1 cellular context compared by ENCODE assay signal in the genomic region with DNA sequence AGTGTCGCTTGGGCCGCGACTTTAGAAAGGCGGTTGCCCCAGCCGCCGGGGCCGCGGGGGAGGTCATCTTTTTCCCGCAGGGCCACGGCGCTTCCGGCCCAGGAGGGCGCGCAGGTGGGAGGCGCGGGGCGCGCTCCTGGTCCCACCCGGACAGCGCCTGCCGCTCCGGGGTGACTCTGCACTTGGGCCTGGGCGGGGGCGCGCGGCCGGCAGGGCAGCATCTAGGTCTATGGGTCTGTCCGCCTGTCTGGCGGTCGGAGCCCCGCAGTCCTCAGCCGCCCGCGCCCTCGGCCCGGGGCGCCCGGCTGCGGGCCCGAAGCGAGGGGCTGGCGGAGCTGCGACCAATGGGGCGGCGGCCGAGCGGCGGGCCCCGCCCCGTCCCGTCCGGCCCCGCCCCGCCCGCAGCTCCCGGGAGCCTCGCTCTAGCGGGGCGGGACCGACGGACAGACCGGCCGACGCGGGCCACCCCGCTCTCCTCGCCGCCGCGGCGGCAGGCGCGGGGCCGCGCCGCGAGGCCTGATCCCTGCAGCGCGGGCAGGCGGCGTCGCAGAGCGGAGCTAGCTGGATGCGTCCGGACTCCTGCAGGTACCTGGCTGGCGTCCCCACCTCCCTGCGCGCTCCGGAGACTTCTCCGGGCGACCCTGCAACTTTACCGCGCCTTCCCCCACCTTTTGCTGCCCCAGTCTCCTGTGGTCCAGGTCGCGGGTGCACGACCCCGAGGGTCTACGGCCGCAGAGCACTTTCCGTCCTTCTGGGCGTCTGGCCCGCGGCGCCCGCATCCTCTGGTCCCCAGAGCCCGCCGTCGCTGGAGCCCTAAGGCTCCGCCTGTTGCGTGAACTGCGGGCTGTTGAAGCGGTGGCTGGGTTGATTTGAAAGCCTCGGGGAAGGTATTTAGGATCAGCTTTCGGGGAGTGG.
TF ChIP-seq lines count a peak whose summit lies in the region.

A gene with protein sequence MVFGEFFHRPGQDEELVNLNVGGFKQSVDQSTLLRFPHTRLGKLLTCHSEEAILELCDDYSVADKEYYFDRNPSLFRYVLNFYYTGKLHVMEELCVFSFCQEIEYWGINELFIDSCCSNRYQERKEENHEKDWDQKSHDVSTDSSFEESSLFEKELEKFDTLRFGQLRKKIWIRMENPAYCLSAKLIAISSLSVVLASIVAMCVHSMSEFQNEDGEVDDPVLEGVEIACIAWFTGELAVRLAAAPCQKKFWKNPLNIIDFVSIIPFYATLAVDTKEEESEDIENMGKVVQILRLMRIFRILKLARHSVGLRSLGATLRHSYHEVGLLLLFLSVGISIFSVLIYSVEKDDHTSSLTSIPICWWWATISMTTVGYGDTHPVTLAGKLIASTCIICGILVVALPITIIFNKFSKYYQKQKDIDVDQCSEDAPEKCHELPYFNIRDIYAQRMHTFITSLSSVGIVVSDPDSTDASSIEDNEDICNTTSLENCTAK (plus strand): TSS at position 446 of the 915 bp plus-strand sequence. CDS start 52,342 bp downstream, outside the sequence.

TF ChIP-seq in HepG2, 621 proteins besides CTCF, POLR2A, EP300 and RAD21 (continued from another document):
- TF ChIP-seq, protein P1, sequence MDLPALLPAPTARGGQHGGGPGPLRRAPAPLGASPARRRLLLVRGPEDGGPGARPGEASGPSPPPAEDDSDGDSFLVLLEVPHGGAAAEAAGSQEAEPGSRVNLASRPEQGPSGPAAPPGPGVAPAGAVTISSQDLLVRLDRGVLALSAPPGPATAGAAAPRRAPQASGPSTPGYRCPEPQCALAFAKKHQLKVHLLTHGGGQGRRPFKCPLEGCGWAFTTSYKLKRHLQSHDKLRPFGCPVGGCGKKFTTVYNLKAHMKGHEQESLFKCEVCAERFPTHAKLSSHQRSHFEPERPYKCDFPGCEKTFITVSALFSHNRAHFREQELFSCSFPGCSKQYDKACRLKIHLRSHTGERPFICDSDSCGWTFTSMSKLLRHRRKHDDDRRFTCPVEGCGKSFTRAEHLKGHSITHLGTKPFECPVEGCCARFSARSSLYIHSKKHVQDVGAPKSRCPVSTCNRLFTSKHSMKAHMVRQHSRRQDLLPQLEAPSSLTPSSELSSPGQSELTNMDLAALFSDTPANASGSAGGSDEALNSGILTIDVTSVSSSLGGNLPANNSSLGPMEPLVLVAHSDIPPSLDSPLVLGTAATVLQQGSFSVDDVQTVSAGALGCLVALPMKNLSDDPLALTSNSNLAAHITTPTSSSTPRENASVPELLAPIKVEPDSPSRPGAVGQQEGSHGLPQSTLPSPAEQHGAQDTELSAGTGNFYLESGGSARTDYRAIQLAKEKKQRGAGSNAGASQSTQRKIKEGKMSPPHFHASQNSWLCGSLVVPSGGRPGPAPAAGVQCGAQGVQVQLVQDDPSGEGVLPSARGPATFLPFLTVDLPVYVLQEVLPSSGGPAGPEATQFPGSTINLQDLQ (CRISPR knock-in tag; IDR thresholded peaks at IDR 0.05) = no peak
- TF ChIP-seq PHB2 (IDR thresholded peaks at IDR 0.05; ENCODE audit: partially characterized antibody) = no peak
- TF ChIP-seq, protein P2, sequence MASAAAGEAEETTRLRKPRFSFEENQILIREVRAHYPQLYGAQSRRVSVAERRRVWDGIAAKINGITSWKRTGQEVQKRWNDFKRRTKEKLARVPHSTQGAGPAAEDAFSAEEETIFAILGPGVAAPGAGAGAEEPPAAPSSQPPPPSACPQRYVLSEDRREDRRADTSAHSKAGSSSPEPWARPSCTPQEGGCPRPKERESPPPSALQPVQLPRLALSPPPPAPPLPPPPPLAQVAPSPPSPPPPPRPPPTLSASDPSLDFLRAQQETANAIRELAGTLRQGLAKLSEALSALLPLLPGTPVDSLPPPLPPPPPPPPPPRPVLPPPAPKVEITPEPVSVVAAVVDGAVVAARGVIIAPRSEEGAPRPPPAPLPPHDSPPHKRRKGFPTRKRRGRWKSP (CRISPR knock-in tag; IDR thresholded peaks at IDR 0.05) = no peak
- TF ChIP-seq ZNF572 (CRISPR knock-in tag; IDR thresholded peaks at IDR 0.05) = no peak
- no peak for TF ChIP-seq SETDB1 (CRISPR knock-in tag; IDR thresholded peaks at IDR 0.05; ENCODE audit: borderline replicate concordance)
- TF ChIP-seq SMARCC2 (IDR thresholded peaks at IDR 0.05) = no peak
- peak; percentile 44; the same call in 1 of the 2 replicates for TF ChIP-seq ZNF777 (CRISPR knock-in tag; IDR thresholded peaks at IDR 0.05)
- TF ChIP-seq HNRNPUL1 (IDR thresholded peaks at IDR 0.05; ENCODE audit: low read depth, low read length) = no peak
- no peak for TF ChIP-seq IRF2 (CRISPR knock-in tag; IDR thresholded peaks at IDR 0.05)
- TF ChIP-seq ZNF383 (CRISPR knock-in tag; IDR thresholded peaks at IDR 0.05; ENCODE audit: borderline replicate concordance) = no peak
- TF ChIP-seq ZNF839 (CRISPR knock-in tag; IDR thresholded peaks at IDR 0.05; ENCODE audit: borderline replicate concordance) = no peak
- TF ChIP-seq CEBPG (CRISPR knock-in tag; IDR thresholded peaks at IDR 0.05) = no peak
- no peak for TF ChIP-seq ZNF292 (CRISPR knock-in tag; IDR thresholded peaks at IDR 0.05; ENCODE audit: borderline replicate concordance, low read depth)
- peak; percentile 59; the same call in 1 of the 2 replicates for TF ChIP-seq GABPB1 (CRISPR knock-in tag; IDR thresholded peaks at IDR 0.05)
- TF ChIP-seq, protein P3, sequence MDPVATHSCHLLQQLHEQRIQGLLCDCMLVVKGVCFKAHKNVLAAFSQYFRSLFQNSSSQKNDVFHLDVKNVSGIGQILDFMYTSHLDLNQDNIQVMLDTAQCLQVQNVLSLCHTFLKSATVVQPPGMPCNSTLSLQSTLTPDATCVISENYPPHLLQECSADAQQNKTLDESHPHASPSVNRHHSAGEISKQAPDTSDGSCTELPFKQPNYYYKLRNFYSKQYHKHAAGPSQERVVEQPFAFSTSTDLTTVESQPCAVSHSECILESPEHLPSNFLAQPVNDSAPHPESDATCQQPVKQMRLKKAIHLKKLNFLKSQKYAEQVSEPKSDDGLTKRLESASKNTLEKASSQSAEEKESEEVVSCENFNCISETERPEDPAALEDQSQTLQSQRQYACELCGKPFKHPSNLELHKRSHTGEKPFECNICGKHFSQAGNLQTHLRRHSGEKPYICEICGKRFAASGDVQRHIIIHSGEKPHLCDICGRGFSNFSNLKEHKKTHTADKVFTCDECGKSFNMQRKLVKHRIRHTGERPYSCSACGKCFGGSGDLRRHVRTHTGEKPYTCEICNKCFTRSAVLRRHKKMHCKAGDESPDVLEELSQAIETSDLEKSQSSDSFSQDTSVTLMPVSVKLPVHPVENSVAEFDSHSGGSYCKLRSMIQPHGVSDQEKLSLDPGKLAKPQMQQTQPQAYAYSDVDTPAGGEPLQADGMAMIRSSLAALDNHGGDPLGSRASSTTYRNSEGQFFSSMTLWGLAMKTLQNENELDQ (CRISPR knock-in tag; IDR thresholded peaks at IDR 0.05; ENCODE audit: borderline replicate concordance) = no peak
- peak; percentile 32 for TF ChIP-seq RBM39 (IDR thresholded peaks at IDR 0.05; ENCODE audit: low read depth, low read length, poor library complexity, severe bottlenecking)
- TF ChIP-seq CREB1 (IDR thresholded peaks at IDR 0.05) = no peak
- TF ChIP-seq CREB1 (CRISPR knock-in tag; IDR thresholded peaks at IDR 0.05) = no peak
- no peak for TF ChIP-seq SMC3 (IDR thresholded peaks at IDR 0.05; ENCODE audit: low read length)
- no peak for TF ChIP-seq CHD4 (IDR thresholded peaks at IDR 0.05; ENCODE audit: borderline replicate concordance, low read length)
- TF ChIP-seq, protein P4, sequence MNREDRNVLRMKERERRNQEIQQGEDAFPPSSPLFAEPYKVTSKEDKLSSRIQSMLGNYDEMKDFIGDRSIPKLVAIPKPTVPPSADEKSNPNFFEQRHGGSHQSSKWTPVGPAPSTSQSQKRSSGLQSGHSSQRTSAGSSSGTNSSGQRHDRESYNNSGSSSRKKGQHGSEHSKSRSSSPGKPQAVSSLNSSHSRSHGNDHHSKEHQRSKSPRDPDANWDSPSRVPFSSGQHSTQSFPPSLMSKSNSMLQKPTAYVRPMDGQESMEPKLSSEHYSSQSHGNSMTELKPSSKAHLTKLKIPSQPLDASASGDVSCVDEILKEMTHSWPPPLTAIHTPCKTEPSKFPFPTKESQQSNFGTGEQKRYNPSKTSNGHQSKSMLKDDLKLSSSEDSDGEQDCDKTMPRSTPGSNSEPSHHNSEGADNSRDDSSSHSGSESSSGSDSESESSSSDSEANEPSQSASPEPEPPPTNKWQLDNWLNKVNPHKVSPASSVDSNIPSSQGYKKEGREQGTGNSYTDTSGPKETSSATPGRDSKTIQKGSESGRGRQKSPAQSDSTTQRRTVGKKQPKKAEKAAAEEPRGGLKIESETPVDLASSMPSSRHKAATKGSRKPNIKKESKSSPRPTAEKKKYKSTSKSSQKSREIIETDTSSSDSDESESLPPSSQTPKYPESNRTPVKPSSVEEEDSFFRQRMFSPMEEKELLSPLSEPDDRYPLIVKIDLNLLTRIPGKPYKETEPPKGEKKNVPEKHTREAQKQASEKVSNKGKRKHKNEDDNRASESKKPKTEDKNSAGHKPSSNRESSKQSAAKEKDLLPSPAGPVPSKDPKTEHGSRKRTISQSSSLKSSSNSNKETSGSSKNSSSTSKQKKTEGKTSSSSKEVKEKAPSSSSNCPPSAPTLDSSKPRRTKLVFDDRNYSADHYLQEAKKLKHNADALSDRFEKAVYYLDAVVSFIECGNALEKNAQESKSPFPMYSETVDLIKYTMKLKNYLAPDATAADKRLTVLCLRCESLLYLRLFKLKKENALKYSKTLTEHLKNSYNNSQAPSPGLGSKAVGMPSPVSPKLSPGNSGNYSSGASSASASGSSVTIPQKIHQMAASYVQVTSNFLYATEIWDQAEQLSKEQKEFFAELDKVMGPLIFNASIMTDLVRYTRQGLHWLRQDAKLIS (CRISPR knock-in tag; IDR thresholded peaks at IDR 0.05) = no peak
- no peak for TF ChIP-seq NCOA5 (CRISPR knock-in tag; IDR thresholded peaks at IDR 0.05)
- TF ChIP-seq, protein P5, sequence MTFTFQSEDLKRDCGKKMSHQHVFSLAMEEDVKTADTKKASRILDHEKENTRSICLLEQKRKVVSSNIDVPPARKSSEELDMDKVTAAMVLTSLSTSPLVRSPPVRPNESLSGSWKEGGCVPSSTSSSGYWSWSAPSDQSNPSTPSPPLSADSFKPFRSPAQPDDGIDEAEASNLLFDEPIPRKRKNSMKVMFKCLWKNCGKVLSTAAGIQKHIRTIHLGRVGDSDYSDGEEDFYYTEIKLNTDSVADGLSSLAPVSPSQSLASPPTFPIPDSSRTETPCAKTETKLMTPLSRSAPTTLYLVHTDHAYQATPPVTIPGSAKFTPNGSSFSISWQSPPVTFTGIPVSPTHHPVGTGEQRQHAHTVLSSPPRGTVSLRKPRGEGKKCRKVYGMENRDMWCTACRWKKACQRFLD (CRISPR knock-in tag; IDR thresholded peaks at IDR 0.05; ENCODE audit: borderline replicate concordance) = no peak
- no peak for TF ChIP-seq MYNN (CRISPR knock-in tag; IDR thresholded peaks at IDR 0.05; ENCODE audit: low read depth)
- no peak for TF ChIP-seq TEAD2 (CRISPR knock-in tag; IDR thresholded peaks at IDR 0.05)
- no peak for TF ChIP-seq MED13 (CRISPR knock-in tag; IDR thresholded peaks at IDR 0.05)
- TF ChIP-seq POLR2G (IDR thresholded peaks at IDR 0.05; ENCODE audit: low read depth, low read length) = no peak
- no peak for TF ChIP-seq JARID2 (CRISPR knock-in tag; IDR thresholded peaks at IDR 0.05; ENCODE audit: insufficient replicate concordance)
- no peak for TF ChIP-seq GTF3A (CRISPR knock-in tag; conservative IDR thresholded peaks at IDR 0.05)
- no peak for TF ChIP-seq ZNF879 (CRISPR knock-in tag; IDR thresholded peaks at IDR 0.05)
- no peak for TF ChIP-seq PRMT3 (CRISPR knock-in tag; IDR thresholded peaks at IDR 0.05; ENCODE audit: borderline replicate concordance, low read depth)
- peak; percentile 31; the same call in 1 of the 2 replicates for TF ChIP-seq ARNT2 (CRISPR knock-in tag; IDR thresholded peaks at IDR 0.05; ENCODE audit: low read depth)
- no peak for TF ChIP-seq ZNF331 (CRISPR knock-in tag; IDR thresholded peaks at IDR 0.05)
- TF ChIP-seq ZBTB7B (CRISPR knock-in tag; IDR thresholded peaks at IDR 0.05) = no peak
- no peak for TF ChIP-seq GZF1 (CRISPR knock-in tag; IDR thresholded peaks at IDR 0.05)
- peak; percentile 20; the same call in 1 of the 2 replicates for TF ChIP-seq ZFX (CRISPR knock-in tag; IDR thresholded peaks at IDR 0.05; ENCODE audit: low read depth)
- no peak for TF ChIP-seq CBX2 (IDR thresholded peaks at IDR 0.05; ENCODE audit: low read depth, low read length)
- TF ChIP-seq CBX2 (CRISPR knock-in tag; IDR thresholded peaks at IDR 0.05; ENCODE audit: low read depth) = peak; percentile 28; the same call in 1 of the 2 replicates
- no peak for TF ChIP-seq CBX1 (IDR thresholded peaks at IDR 0.05; ENCODE audit: low read depth)
- TF ChIP-seq ZFP82 (CRISPR knock-in tag; IDR thresholded peaks at IDR 0.05; ENCODE audit: borderline replicate concordance) = no peak
- no peak for TF ChIP-seq CREM (IDR thresholded peaks at IDR 0.05)
- TF ChIP-seq CREM (CRISPR knock-in tag; IDR thresholded peaks at IDR 0.05) = no peak
- TF ChIP-seq MEIS2 (CRISPR knock-in tag; IDR thresholded peaks at IDR 0.05) = no peak
- TF ChIP-seq GATAD2A (CRISPR knock-in tag; IDR thresholded peaks at IDR 0.05) = no peak
- TF ChIP-seq ZNF782 (CRISPR knock-in tag; IDR thresholded peaks at IDR 0.05; ENCODE audit: borderline replicate concordance) = no peak
- no peak for TF ChIP-seq ATF1 (CRISPR knock-in tag; IDR thresholded peaks at IDR 0.05)
- no peak for TF ChIP-seq ZNF614 (CRISPR knock-in tag; IDR thresholded peaks at IDR 0.05; ENCODE audit: borderline replicate concordance)
- TF ChIP-seq, protein P6, sequence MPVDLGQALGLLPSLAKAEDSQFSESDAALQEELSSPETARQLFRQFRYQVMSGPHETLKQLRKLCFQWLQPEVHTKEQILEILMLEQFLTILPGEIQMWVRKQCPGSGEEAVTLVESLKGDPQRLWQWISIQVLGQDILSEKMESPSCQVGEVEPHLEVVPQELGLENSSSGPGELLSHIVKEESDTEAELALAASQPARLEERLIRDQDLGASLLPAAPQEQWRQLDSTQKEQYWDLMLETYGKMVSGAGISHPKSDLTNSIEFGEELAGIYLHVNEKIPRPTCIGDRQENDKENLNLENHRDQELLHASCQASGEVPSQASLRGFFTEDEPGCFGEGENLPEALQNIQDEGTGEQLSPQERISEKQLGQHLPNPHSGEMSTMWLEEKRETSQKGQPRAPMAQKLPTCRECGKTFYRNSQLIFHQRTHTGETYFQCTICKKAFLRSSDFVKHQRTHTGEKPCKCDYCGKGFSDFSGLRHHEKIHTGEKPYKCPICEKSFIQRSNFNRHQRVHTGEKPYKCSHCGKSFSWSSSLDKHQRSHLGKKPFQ (CRISPR knock-in tag; IDR thresholded peaks at IDR 0.05; ENCODE audit: insufficient replicate concordance) = no peak
- 0 out of 2 replicates have a peak, but pooled peaks have one; percentile 13 for TF ChIP-seq ZSCAN21 (CRISPR knock-in tag; IDR thresholded peaks at IDR 0.05; ENCODE audit: borderline replicate concordance)
- TF ChIP-seq NRL (CRISPR knock-in tag; IDR thresholded peaks at IDR 0.05; ENCODE audit: borderline replicate concordance) = no peak
- 0 out of 2 replicates have a peak, but pooled peaks have one; percentile 14 for TF ChIP-seq ETV5 (CRISPR knock-in tag; IDR thresholded peaks at IDR 0.05; ENCODE audit: borderline replicate concordance)
- TF ChIP-seq CEBPB (IDR thresholded peaks at IDR 0.05; ENCODE audit: borderline replicate concordance, low read depth, low read length) = no peak
- TF ChIP-seq KDM5B (CRISPR knock-in tag; IDR thresholded peaks at IDR 0.05; ENCODE audit: borderline replicate concordance) = no peak
- no peak for TF ChIP-seq ZNF160 (CRISPR knock-in tag; IDR thresholded peaks at IDR 0.05)
- no peak for TF ChIP-seq RARG (CRISPR knock-in tag; IDR thresholded peaks at IDR 0.05; ENCODE audit: low read depth)
- no peak for TF ChIP-seq ZNF30 (CRISPR knock-in tag; IDR thresholded peaks at IDR 0.05)
TF ChIP-seq in HepG2: peak in this region for 11.
